ENCODE assay signal across 38 cellular contexts in the genomic region with DNA sequence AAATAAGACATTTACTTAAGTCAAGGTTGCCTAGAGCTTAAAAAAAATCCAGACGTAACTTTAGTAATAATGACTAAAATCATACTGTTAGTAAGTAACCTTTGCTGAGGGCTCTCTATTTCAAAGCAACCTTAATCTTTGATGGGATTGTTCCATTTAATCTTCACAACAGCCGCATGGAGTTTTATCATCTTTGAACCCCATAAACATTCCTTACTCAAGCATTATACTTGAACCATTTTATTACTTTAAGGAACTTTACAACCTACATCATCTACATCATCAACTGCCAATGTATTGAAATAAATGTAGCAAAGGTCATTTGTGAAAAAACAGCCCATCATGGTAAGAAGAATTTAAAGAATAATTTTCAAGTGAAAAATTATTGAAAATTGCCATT. TPM values are rescaled to one million over a fixed set of nuclear protein-coding genes. Genes with fewer than 3 reads are reported as not detected.
"Had no signal": no experiment of that assay in that cellular context is flagged by ENCODE, and none has a peak within 500 bp of the region (broad histone marks: within the 10 kb centered on the region; RNA-seq: fewer than 3 reads in every experiment).

No MANE protein-coding gene starts in this region.

- H3K36me3 ChIP-seq: adrenal gland, brain microvascular endothelial cell, breast epithelium had no signal

- H3K9me3 Mint-ChIP-seq: activated B cell treated with CpG ODN at 0.5 μM for 24 hours; activated CD4-positive, alpha-beta memory T cell treated with anti-CD3 and anti-CD28 coated beads for 36 hours; activated CD4-positive, alpha-beta T cell treated with anti-CD3 and anti-CD28 coated beads, Interleukin-2, amount 10 ng/mL, durations not matched to agents 24 days and 14 days; activated naive CD4-positive, alpha-beta T cell treated with anti-CD3 and anti-CD28 coated beads for 36 hours; activated naive CD4-positive, alpha-beta T cell treated with anti-CD3 and anti-CD28 coated beads, Interleukin-2, amount 50 U/mL, for 72 hours; activated naive CD8-positive, alpha-beta T cell treated with anti-CD3 and anti-CD28 coated beads for 36 hours; activated T-cell treated with anti-CD3 and anti-CD28 coated beads, Interleukin-2, amount 50 U/mL, for 4 hours; activated T-helper 1 cell treated with anti-CD3 and anti-CD28 coated beads, Interleukin-12 subunit alpha, Interleukin-12 subunit beta, Interleukin-2, Interleukin-4 antibody, amounts not matched to agents 30 ng/mL and 10 ng/mL and 1 ng/mL, durations not matched to agents 14 hours and 24 hours and 36 hours; T-helper 2 cell treated with Interferon-gamma antibody and Interleukin-4, amounts not matched to agents 5 μg/mL and 100 μg/mL, for 36 hours had no signal

- H3K4me3 Mint-ChIP-seq: activated B cell treated with CpG ODN at 0.5 μM for 24 hours; activated CD4-positive, alpha-beta memory T cell treated with anti-CD3 and anti-CD28 coated beads for 36 hours; activated CD4-positive, alpha-beta T cell treated with anti-CD3 and anti-CD28 coated beads, Interleukin-2, amount 10 ng/mL, durations not matched to agents 24 days and 14 days; activated CD8-positive, alpha-beta T cell treated with anti-CD3 and anti-CD28 coated beads for 36 hours; activated naive CD4-positive, alpha-beta T cell treated with anti-CD3 and anti-CD28 coated beads for 36 hours; activated naive CD8-positive, alpha-beta T cell treated with anti-CD3 and anti-CD28 coated beads for 36 hours; activated T-cell treated with anti-CD3 and anti-CD28 coated beads, Interleukin-2, amount 50 U/mL, for 4 hours; activated T-cell treated with anti-CD3 and anti-CD28 coated beads, Interleukin-2, amount 50 U/mL, for 72 hours; activated T-helper 1 cell treated with anti-CD3 and anti-CD28 coated beads, Interleukin-12 subunit alpha, Interleukin-12 subunit beta, Interleukin-2, Interleukin-4 antibody, amounts not matched to agents 30 ng/mL and 10 ng/mL and 1 ng/mL, durations not matched to agents 14 hours and 24 hours and 36 hours; activated T-helper 17 cell treated with anti-CD3 and anti-CD28 coated beads, Interleukin-2, amount 50 U/mL, for 72 hours; T-helper 1 cell treated with Interleukin-12 subunit alpha and Interleukin-12 subunit beta and Interleukin-4 antibody, amounts not matched to agents 30 μg/mL and 1 μg/mL, for 36 hours; T-helper 2 cell treated with Interferon-gamma antibody and Interleukin-4, amounts not matched to agents 5 μg/mL and 100 μg/mL, for 36 hours had no signal

- ATAC-seq: activated CD8-positive, alpha-beta T cell treated with anti-CD3 and anti-CD28 coated beads for 36 hours; activated naive CD4-positive, alpha-beta T cell treated with anti-CD3 and anti-CD28 coated beads, Interleukin-2, amount 50 U/mL, for 72 hours; activated T-cell treated with anti-CD3 and anti-CD28 coated beads, Interleukin-2, amount 50 U/mL, for 4 hours; activated T-cell treated with anti-CD3 and anti-CD28 coated beads, Interleukin-2, amount 50 U/mL, for 72 hours; activated T-helper 17 cell treated with anti-CD3 and anti-CD28 coated beads, Interleukin-2, amount 50 U/mL, for 72 hours; body of pancreas had no signal

- H3K36me3 Mint-ChIP-seq: activated CD4-positive, alpha-beta memory T cell treated with anti-CD3 and anti-CD28 coated beads for 36 hours; activated naive CD4-positive, alpha-beta T cell treated with anti-CD3 and anti-CD28 coated beads, Interleukin-2, amount 50 U/mL, for 72 hours; activated naive CD8-positive, alpha-beta T cell treated with anti-CD3 and anti-CD28 coated beads for 36 hours had no signal

- H3K4me3 ChIP-seq: adrenal gland, body of pancreas, breast epithelium had no signal

- H3K9me3 ChIP-seq: adrenal gland, body of pancreas, breast epithelium had no signal

- H3K4me1 Mint-ChIP-seq: activated B cell treated with CpG ODN at 0.5 μM for 24 hours; activated CD4-positive, alpha-beta T cell treated with anti-CD3 and anti-CD28 coated beads, Interleukin-2, amount 10 ng/mL, durations not matched to agents 24 days and 14 days; activated naive CD8-positive, alpha-beta T cell treated with anti-CD3 and anti-CD28 coated beads for 36 hours; activated T-helper 17 cell treated with anti-CD3 and anti-CD28 coated beads, Interleukin-2, amount 50 U/mL, for 72 hours had no signal

- H3K27ac Mint-ChIP-seq: activated B cell treated with CpG ODN at 0.5 μM for 24 hours; activated CD4-positive, alpha-beta memory T cell treated with anti-CD3 and anti-CD28 coated beads for 36 hours; activated CD4-positive, alpha-beta T cell treated with anti-CD3 and anti-CD28 coated beads, Interleukin-2, amount 10 ng/mL, durations not matched to agents 24 days and 14 days; activated CD8-positive, alpha-beta T cell treated with anti-CD3 and anti-CD28 coated beads for 36 hours; activated naive CD4-positive, alpha-beta T cell treated with anti-CD3 and anti-CD28 coated beads for 36 hours; activated naive CD4-positive, alpha-beta T cell treated with anti-CD3 and anti-CD28 coated beads, Interleukin-2, amount 50 U/mL, for 72 hours; activated naive CD8-positive, alpha-beta T cell treated with anti-CD3 and anti-CD28 coated beads for 36 hours; activated T-cell treated with anti-CD3 and anti-CD28 coated beads, Interleukin-2, amount 50 U/mL, for 72 hours; activated T-helper 1 cell treated with anti-CD3 and anti-CD28 coated beads, Interleukin-12 subunit alpha, Interleukin-12 subunit beta, Interleukin-2, Interleukin-4 antibody, amounts not matched to agents 30 ng/mL and 10 ng/mL and 1 ng/mL, durations not matched to agents 14 hours and 24 hours and 36 hours; activated T-helper 17 cell treated with anti-CD3 and anti-CD28 coated beads, Interleukin-2, amount 50 U/mL, for 72 hours; T-helper 1 cell treated with Interleukin-12 subunit alpha and Interleukin-12 subunit beta and Interleukin-4 antibody, amounts not matched to agents 30 μg/mL and 1 μg/mL, for 36 hours; T-helper 2 cell treated with Interferon-gamma antibody and Interleukin-4, amounts not matched to agents 5 μg/mL and 100 μg/mL, for 36 hours had no signal

- H3K27me3 Mint-ChIP-seq: activated B cell treated with CpG ODN at 0.5 μM for 24 hours; activated CD4-positive, alpha-beta memory T cell treated with anti-CD3 and anti-CD28 coated beads for 36 hours; activated CD4-positive, alpha-beta T cell treated with anti-CD3 and anti-CD28 coated beads, Interleukin-2, amount 10 ng/mL, durations not matched to agents 24 days and 14 days; activated CD8-positive, alpha-beta T cell treated with anti-CD3 and anti-CD28 coated beads for 36 hours had no signal

- H3K27ac ChIP-seq: adrenal gland, body of pancreas, brain microvascular endothelial cell, breast epithelium, VCaP had no signal

- DNase-seq: activated B cell treated with CpG ODN at 0.5 μM for 24 hours; activated CD4-positive, alpha-beta memory T cell treated with anti-CD3 and anti-CD28 coated beads for 36 hours; activated CD4-positive, alpha-beta T cell treated with anti-CD3 and anti-CD28 coated beads for 4 hours; activated CD4-positive, alpha-beta T cell treated with anti-CD3 and anti-CD28 coated beads, Interleukin-2, amount 10 ng/mL, durations not matched to agents 24 days and 14 days; activated CD4-positive, alpha-beta T cell treated with anti-CD3 and anti-CD28 coated beads, Interleukin-2, amount 50 U/mL, for 1 hour; activated CD4-positive, alpha-beta T cell treated with anti-CD3 and anti-CD28 coated beads, Interleukin-2, amount 50 U/mL, for 4 hours; activated CD4-positive, CD25-positive, alpha-beta regulatory T cell treated with anti-CD3 and anti-CD28 coated beads, Interleukin-2, amount 50 U/mL, for 72 hours; activated CD8-positive, alpha-beta memory T cell treated with anti-CD3 and anti-CD28 coated beads, Interleukin-2, amount 50 U/mL, for 4 hours; activated CD8-positive, alpha-beta T cell treated with anti-CD3 and anti-CD28 coated beads for 36 hours; activated effector memory CD4-positive, alpha-beta T cell treated with anti-CD3 and anti-CD28 coated beads, Interleukin-2, amount 50 U/mL, for 16 hours; activated gamma-delta T cell treated with Interleukin-2 at 50 U/mL for 16 hours; activated naive CD4-positive, alpha-beta T cell; activated naive CD4-positive, alpha-beta T cell treated with anti-CD3 and anti-CD28 coated beads for 36 hours; activated naive CD4-positive, alpha-beta T cell treated with anti-CD3 and anti-CD28 coated beads, Interleukin-2, amount 50 U/mL, for 16 hours; activated naive CD8-positive, alpha-beta T cell treated with anti-CD3 and anti-CD28 coated beads for 36 hours; activated T-cell treated with anti-CD3 and anti-CD28 coated beads for 4 hours; activated T-cell treated with anti-CD3 and anti-CD28 coated beads, Interleukin-2, amount 50 U/mL, for 1 hour; activated T-cell treated with anti-CD3 and anti-CD28 coated beads, Interleukin-2, amount 50 U/mL, for 4 hours; activated T-cell treated with anti-CD3 and anti-CD28 coated beads, Interleukin-2, amount 50 U/mL, for 72 hours; adrenal gland; amniotic stem cell; aorta; body of pancreas; brain microvascular endothelial cell; central memory CD4-positive, alpha-beta T cell; T-helper 1 cell; T-helper 2 cell; T-helper 9 cell had no signal

- FAIRE-seq: astrocyte, TTC549 had no signal

- H3K4me1 ChIP-seq: adrenal gland, body of pancreas, breast epithelium had no signal

- H3K27me3 ChIP-seq: adrenal gland, body of pancreas, brain microvascular endothelial cell, breast epithelium had no signal

RNA-seq across cellular contexts. Expression of gene CACNB2, which starts 23.0 kb away (rescaled TPM):
- total RNA-seq: activated B cell treated with CpG ODN at 0.5 μM for 24 hours; activated CD4-positive, alpha-beta memory T cell treated with anti-CD3 and anti-CD28 coated beads for 36 hours; activated CD4-positive, alpha-beta T cell treated with anti-CD3 and anti-CD28 coated beads, Interleukin-2, amount 10 ng/mL, durations not matched to agents 24 days and 14 days; activated CD8-positive, alpha-beta memory T cell treated with anti-CD3 and anti-CD28 coated beads for 36 hours; activated CD8-positive, alpha-beta T cell treated with anti-CD3 and anti-CD28 coated beads for 36 hours; activated naive CD4-positive, alpha-beta T cell treated with anti-CD3 and anti-CD28 coated beads for 36 hours; activated naive CD4-positive, alpha-beta T cell treated with anti-CD3 and anti-CD28 coated beads, Interleukin-2, amount 50 U/mL, for 72 hours; activated naive CD8-positive, alpha-beta T cell treated with anti-CD3 and anti-CD28 coated beads for 36 hours; activated T-cell treated with anti-CD3 and anti-CD28 coated beads, Interleukin-2, amount 50 U/mL, for 4 hours; activated T-cell treated with anti-CD3 and anti-CD28 coated beads, Interleukin-2, amount 50 U/mL, for 72 hours; activated T-helper 17 cell treated with anti-CD3 and anti-CD28 coated beads, Interleukin-2, amount 50 U/mL, for 72 hours had no signal
